Comparison of ENCODE assay signal across 8 cellular contexts in the genomic region with DNA sequence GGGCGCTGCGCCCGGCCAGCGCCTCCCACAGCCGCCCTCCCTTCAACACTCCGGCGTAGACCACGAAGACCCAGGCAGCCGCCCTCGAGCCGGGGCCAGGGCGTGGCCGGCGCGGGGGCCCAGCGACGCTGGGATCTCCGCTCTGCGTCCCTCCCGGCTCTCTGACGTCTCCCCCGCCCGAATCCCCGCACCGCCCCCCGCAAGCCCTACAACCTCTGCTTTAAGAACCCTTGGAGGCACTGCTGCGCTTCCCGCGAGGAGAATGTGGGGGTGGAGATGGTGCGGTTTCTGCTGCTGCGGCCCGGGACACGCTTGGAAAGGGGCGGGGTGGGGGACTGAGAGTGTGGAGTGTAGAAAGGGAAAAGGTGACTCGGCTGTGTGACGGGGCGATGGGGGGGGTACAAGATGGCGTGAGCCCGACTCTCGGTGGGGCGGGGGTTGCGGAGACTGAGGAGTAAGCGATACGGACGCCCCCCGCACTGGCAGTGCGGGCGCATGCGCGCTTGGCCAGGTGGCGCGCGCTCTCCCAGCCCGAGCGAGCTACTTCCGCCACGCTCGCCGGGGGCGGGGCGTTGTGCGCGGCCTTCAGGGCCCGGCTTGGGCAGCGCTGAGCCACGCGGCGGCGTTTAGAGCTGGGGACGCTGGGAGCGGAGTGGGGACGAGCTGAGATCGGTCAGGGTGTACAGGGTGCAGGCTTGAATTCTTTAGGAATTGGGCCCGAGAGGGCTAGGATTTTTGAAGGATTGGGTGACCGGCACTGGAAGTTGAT. TPM values are rescaled to one million over a fixed set of nuclear protein-coding genes. Genes with fewer than 3 reads are reported as not detected.
DNase-seq lines count a peak whose midpoint lies in the region; ATAC-seq lines count a peak whose summit lies in the region.

A gene (minus strand): TSS at position 380 of the 769 bp plus-strand sequence.

- DNase-seq in AG20443 (ENCODE audit: low spot score) (peak; percentile 97), NCI-H446 (lab: John Stamatoyannopoulos, UW) (peak; percentile 92 to 97), cerebellum (ENCODE audit: low spot score) (peak; percentile 92), kidney tubule cell (ENCODE audit: low spot score) (peak; percentile 96)
- DNase-seq in activated CD4-positive, alpha-beta T cell treated with anti-CD3 and anti-CD28 coated beads for 24 hours (ENCODE audit: low read depth in 2 of 2) = peak; percentile 89 to 95
- peak; percentile 78 to 87 for DNase-seq in stimulated activated CD4-positive, alpha-beta T cell treated with anti-CD3 and anti-CD28 coated beads, Interleukin-1b, Interleukin-23, amount 100 ng/mL, for 1 hour (ENCODE audit: low read depth in 2 of 2)

- ATAC-seq in GM19023 (IDR thresholded peaks at IDR 0.05; ENCODE audit: unreplicated experiment) = peak; percentile 95
- ATAC-seq in HG03196 (IDR thresholded peaks at IDR 0.05; ENCODE audit: unreplicated experiment) = peak; percentile 92

RNA-seq across cellular contexts. Expression of the gene that starts here (rescaled TPM):
- 29.9 TPM for total RNA-seq in cerebellum

Comparison
In these comparisons a context has a peak if more than half of its experiments do, and no peak if none do; other contexts are left out.
1. Peak in every context shown above with its lines: DNase-seq and ATAC-seq.